8 cellular contexts compared by ENCODE assay signal in genomic region chr22:42720263-42721044, GRCh38. TPM values are rescaled to one million over a fixed set of nuclear protein-coding genes. Genes with fewer than 3 reads are reported as not detected.
A peak's percentile ranks its signal among the peaks of the same experiment; 100 is the strongest.
DNase-seq lines count a peak whose midpoint lies in the region; ATAC-seq and TF ChIP-seq lines count a peak whose summit lies in the region.

A gene with protein sequence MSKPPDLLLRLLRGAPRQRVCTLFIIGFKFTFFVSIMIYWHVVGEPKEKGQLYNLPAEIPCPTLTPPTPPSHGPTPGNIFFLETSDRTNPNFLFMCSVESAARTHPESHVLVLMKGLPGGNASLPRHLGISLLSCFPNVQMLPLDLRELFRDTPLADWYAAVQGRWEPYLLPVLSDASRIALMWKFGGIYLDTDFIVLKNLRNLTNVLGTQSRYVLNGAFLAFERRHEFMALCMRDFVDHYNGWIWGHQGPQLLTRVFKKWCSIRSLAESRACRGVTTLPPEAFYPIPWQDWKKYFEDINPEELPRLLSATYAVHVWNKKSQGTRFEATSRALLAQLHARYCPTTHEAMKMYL (minus strand): TSS chr22:42720870. CDS start chr22:42693951, 26,919 bp downstream.

- H3K9me2 ChIP-seq in Karpas-422 (replicated peaks; ENCODE audit: insufficient read depth, low read length), result no peaks in the 10 kb centered on the region

- H3K4me2 ChIP-seq in Karpas-422 (ENCODE audit: low read depth, low read length, poor library complexity, severe bottlenecking), result no peak within 1 kb of the TSS

- no peaks in the 10 kb centered on the region for H3K79me2 ChIP-seq in Karpas-422 (ENCODE audit: low read length)

- no peak within 1 kb of the TSS for H2AFZ ChIP-seq in Karpas-422 (ENCODE audit: low read length)

- H4K20me1 ChIP-seq in Karpas-422 (ENCODE audit: insufficient read depth, low read depth, low read length), result no peaks in the 10 kb centered on the region

- H3K27ac ChIP-seq in HEK293 (ENCODE audit: extremely low read depth, low read depth, low read length) (peak within 1 kb of the TSS; percentile 52; the same call in 1 of the 2 replicates), ascending aorta (peak within 1 kb of the TSS; percentile 90), skin epidermis (peak within 1 kb of the TSS; percentile 37 to 96 (median 81)), Karpas-422 (ENCODE audit: low read length) (no peak within 1 kb of the TSS)

- DNase-seq in AG10803 (ENCODE audit: low read depth), result no peak
- DNase-seq in ascending aorta (ENCODE audit: low spot score in 2 of 2), result no peak
- DNase-seq in Karpas-422, result no peak
- no peak for DNase-seq in mucosa of gallbladder (ENCODE audit: low spot score)

- intact Hi-C loops in ascending aorta (cut with DNase I), result loop anchor here (1.0 to 2.0 kb wide), 2 partner anchors 24 to 58 kb away; no protein-coding TSS in a partner anchor

- H3K4me3 ChIP-seq in AG10803 (ENCODE audit: low read length) (peak within 1 kb of the TSS; percentile 85), HEK293 (ENCODE audit: low read depth, low read length) (peak within 1 kb of the TSS; percentile 52), ascending aorta (peak within 1 kb of the TSS; percentile 93), iPS-15b (ENCODE audit: low read depth, low read length) (peak within 1 kb of the TSS; percentile 88), skin epidermis (peak within 1 kb of the TSS; percentile 52 to 69 (median 56)), Karpas-422 (ENCODE audit: low read length) (no peak within 1 kb of the TSS)

- POLR2A ChIA-PET in HEK293 (lab: Yijun Ruan, JAX), result interaction anchor here (0.6 kb wide), 1 partner anchor 9 kb away, joined by 5 read pairs; no protein-coding TSS in a partner anchor

- CTCF ChIA-PET in HEK293 (lab: Yijun Ruan, JAX), result no interaction called here

- TF ChIP-seq CTCF in AG10803 (conservative IDR thresholded peaks at IDR 0.05; ENCODE audit: low read length) (no peak), HEK293 (tag by site-specific recombination; IDR thresholded peaks at IDR 0.05) (no peak), ascending aorta (IDR thresholded peaks at IDR 0.05) (no peak)

- H3K9me3 ChIP-seq in HEK293 (ENCODE audit: control insufficient read depth, insufficient read depth, low read depth, low read length) (no peaks in the 10 kb centered on the region), ascending aorta (no peaks in the 10 kb centered on the region), iPS-15b (ENCODE audit: control insufficient read depth, insufficient read depth, low read length) (no peaks in the 10 kb centered on the region), Karpas-422 (ENCODE audit: low read length) (no peaks in the 10 kb centered on the region)

- no peaks in the 10 kb centered on the region for H3K27me3 ChIP-seq in ascending aorta
- H3K27me3 ChIP-seq in iPS-15b (ENCODE audit: control insufficient read depth, insufficient read depth, low read length), result peaks cover 27% of the 10 kb centered on the region
- no peaks in the 10 kb centered on the region for H3K27me3 ChIP-seq in Karpas-422 (ENCODE audit: low read length)

- no peak for ATAC-seq in HG03159 (IDR thresholded peaks at IDR 0.05; ENCODE audit: unreplicated experiment)

- H3K36me3 ChIP-seq in HEK293 (ENCODE audit: control insufficient read depth in 2 of 2, insufficient read depth in 1 of 2, low read length in 2 of 2), result no peaks in the 10 kb centered on the region
- H3K36me3 ChIP-seq in ascending aorta, result no peaks in the 10 kb centered on the region
- no peaks in the 10 kb centered on the region for H3K36me3 ChIP-seq in iPS-15b (ENCODE audit: control insufficient read depth, insufficient read depth, low read length)
- H3K36me3 ChIP-seq in Karpas-422 (ENCODE audit: insufficient read depth, low read length), result no peaks in the 10 kb centered on the region

- H3K4me1 ChIP-seq in HEK293 (ENCODE audit: control insufficient read depth, insufficient read depth, low read length) (no peaks in the 10 kb centered on the region), ascending aorta (peaks cover 0 to 8% of the 10 kb centered on the region in 2 donors), iPS-15b (ENCODE audit: control insufficient read depth, insufficient read depth, low read length) (peaks cover 4% of the 10 kb centered on the region), Karpas-422 (ENCODE audit: low read length) (peaks cover 23% of the 10 kb centered on the region)

- H3K9ac ChIP-seq in iPS-15b (ENCODE audit: low read depth, low read length) (peak within 1 kb of the TSS; percentile 60), Karpas-422 (ENCODE audit: low read length) (no peak within 1 kb of the TSS)

TF ChIP-seq in HEK293, 187 proteins besides CTCF, POLR2A, EP300 and RAD21 (continues in another document):
- TF ChIP-seq TCF7L2 (IDR thresholded peaks at IDR 0.05; ENCODE audit: borderline replicate concordance, low read depth, low read length), result no peak
- no peak for TF ChIP-seq ZNF394 (tag by site-specific recombination; IDR thresholded peaks at IDR 0.05; ENCODE audit: borderline replicate concordance)
- TF ChIP-seq, protein P1, sequence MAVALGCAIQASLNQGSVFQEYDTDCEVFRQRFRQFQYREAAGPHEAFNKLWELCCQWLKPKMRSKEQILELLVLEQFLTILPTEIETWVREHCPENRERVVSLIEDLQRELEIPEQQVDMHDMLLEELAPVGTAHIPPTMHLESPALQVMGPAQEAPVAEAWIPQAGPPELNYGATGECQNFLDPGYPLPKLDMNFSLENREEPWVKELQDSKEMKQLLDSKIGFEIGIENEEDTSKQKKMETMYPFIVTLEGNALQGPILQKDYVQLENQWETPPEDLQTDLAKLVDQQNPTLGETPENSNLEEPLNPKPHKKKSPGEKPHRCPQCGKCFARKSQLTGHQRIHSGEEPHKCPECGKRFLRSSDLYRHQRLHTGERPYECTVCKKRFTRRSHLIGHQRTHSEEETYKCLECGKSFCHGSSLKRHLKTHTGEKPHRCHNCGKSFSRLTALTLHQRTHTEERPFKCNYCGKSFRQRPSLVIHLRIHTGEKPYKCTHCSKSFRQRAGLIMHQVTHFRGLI (tag by site-specific recombination; IDR thresholded peaks at IDR 0.05), result no peak
- TF ChIP-seq RBAK (tag by site-specific recombination; IDR thresholded peaks at IDR 0.05), result no peak
- no peak for TF ChIP-seq ZNF76 (tag by site-specific recombination; IDR thresholded peaks at IDR 0.05; ENCODE audit: borderline replicate concordance, low read depth)
- TF ChIP-seq ZNF645 (tag by site-specific recombination; IDR thresholded peaks at IDR 0.05), result no peak
- TF ChIP-seq ZNF530 (tag by site-specific recombination; IDR thresholded peaks at IDR 0.05; ENCODE audit: low read depth), result no peak
- TF ChIP-seq, protein P2, sequence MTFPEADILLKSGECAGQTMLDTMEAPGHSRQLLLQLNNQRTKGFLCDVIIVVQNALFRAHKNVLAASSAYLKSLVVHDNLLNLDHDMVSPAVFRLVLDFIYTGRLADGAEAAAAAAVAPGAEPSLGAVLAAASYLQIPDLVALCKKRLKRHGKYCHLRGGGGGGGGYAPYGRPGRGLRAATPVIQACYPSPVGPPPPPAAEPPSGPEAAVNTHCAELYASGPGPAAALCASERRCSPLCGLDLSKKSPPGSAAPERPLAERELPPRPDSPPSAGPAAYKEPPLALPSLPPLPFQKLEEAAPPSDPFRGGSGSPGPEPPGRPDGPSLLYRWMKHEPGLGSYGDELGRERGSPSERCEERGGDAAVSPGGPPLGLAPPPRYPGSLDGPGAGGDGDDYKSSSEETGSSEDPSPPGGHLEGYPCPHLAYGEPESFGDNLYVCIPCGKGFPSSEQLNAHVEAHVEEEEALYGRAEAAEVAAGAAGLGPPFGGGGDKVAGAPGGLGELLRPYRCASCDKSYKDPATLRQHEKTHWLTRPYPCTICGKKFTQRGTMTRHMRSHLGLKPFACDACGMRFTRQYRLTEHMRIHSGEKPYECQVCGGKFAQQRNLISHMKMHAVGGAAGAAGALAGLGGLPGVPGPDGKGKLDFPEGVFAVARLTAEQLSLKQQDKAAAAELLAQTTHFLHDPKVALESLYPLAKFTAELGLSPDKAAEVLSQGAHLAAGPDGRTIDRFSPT (tag by site-specific recombination; IDR thresholded peaks at IDR 0.05), result no peak
- no peak for TF ChIP-seq ZNF560 (tag by site-specific recombination; IDR thresholded peaks at IDR 0.05; ENCODE audit: borderline replicate concordance)
- TF ChIP-seq ZNF140 (tag by site-specific recombination; IDR thresholded peaks at IDR 0.05), result no peak
- 0 out of 2 replicates have a peak, but pooled peaks have one; percentile 7 for TF ChIP-seq ZNF398 (tag by site-specific recombination; IDR thresholded peaks at IDR 0.05)

RNA-seq across cellular contexts. Expression of the gene that starts here (rescaled TPM):
- 85.1 TPM for total RNA-seq in ascending aorta
- not detected in 2 replicates for total RNA-seq in Karpas-422 (2014; rRNA removed; shearing (Covaris generic); ENCODE audit: low replicate concordance)
- 8.7 TPM for total RNA-seq in mucosa of gallbladder
